ENCODE assay signal across 38 cellular contexts in genomic region chr4:185562531-185562930, GRCh38. TPM values are rescaled to one million over a fixed set of nuclear protein-coding genes. Genes with fewer than 3 reads are reported as not detected.
"Had no signal": no experiment of that assay in that cellular context is flagged by ENCODE, and none has a peak within 500 bp of the region (broad histone marks: within the 10 kb centered on the region; RNA-seq: fewer than 3 reads in every experiment).

No MANE protein-coding gene starts in this region.

- H3K4me1 ChIP-seq: breast epithelium had no signal

- H3K36me3 ChIP-seq: adrenal gland, brain microvascular endothelial cell, breast epithelium, cardiac muscle cell had no signal

- ATAC-seq: activated CD8-positive, alpha-beta T cell treated with anti-CD3 and anti-CD28 coated beads for 36 hours; activated naive CD4-positive, alpha-beta T cell treated with anti-CD3 and anti-CD28 coated beads, Interleukin-2, amount 50 U/mL, for 72 hours; activated T-cell treated with anti-CD3 and anti-CD28 coated beads, Interleukin-2, amount 50 U/mL, for 4 hours; activated T-cell treated with anti-CD3 and anti-CD28 coated beads, Interleukin-2, amount 50 U/mL, for 72 hours; activated T-helper 17 cell treated with anti-CD3 and anti-CD28 coated beads, Interleukin-2, amount 50 U/mL, for 72 hours; body of pancreas had no signal

- H3K9me3 ChIP-seq: adrenal gland, body of pancreas, breast epithelium had no signal

- H3K27me3 ChIP-seq: adrenal gland, body of pancreas, brain microvascular endothelial cell, breast epithelium, cardiac muscle cell had no signal

- DNase-seq: activated B cell treated with CpG ODN at 0.5 μM for 24 hours; activated CD4-positive, alpha-beta memory T cell treated with anti-CD3 and anti-CD28 coated beads for 36 hours; activated CD4-positive, alpha-beta T cell treated with anti-CD3 and anti-CD28 coated beads for 4 hours; activated CD4-positive, alpha-beta T cell treated with anti-CD3 and anti-CD28 coated beads, Interleukin-2, amount 10 ng/mL, durations not matched to agents 24 days and 14 days; activated CD4-positive, alpha-beta T cell treated with anti-CD3 and anti-CD28 coated beads, Interleukin-2, amount 50 U/mL, for 1 hour; activated CD4-positive, alpha-beta T cell treated with anti-CD3 and anti-CD28 coated beads, Interleukin-2, amount 50 U/mL, for 4 hours; activated CD4-positive, CD25-positive, alpha-beta regulatory T cell treated with anti-CD3 and anti-CD28 coated beads, Interleukin-2, amount 50 U/mL, for 72 hours; activated CD8-positive, alpha-beta memory T cell treated with anti-CD3 and anti-CD28 coated beads, Interleukin-2, amount 50 U/mL, for 4 hours; activated CD8-positive, alpha-beta T cell treated with anti-CD3 and anti-CD28 coated beads for 36 hours; activated effector memory CD4-positive, alpha-beta T cell treated with anti-CD3 and anti-CD28 coated beads, Interleukin-2, amount 50 U/mL, for 16 hours; activated gamma-delta T cell treated with Interleukin-2 at 50 U/mL for 16 hours; activated naive CD4-positive, alpha-beta T cell; activated naive CD4-positive, alpha-beta T cell treated with anti-CD3 and anti-CD28 coated beads for 36 hours; activated naive CD4-positive, alpha-beta T cell treated with anti-CD3 and anti-CD28 coated beads, Interleukin-2, amount 50 U/mL, for 16 hours; activated naive CD8-positive, alpha-beta T cell treated with anti-CD3 and anti-CD28 coated beads for 36 hours; activated T-cell treated with anti-CD3 and anti-CD28 coated beads for 4 hours; activated T-cell treated with anti-CD3 and anti-CD28 coated beads, Interleukin-2, amount 50 U/mL, for 1 hour; activated T-cell treated with anti-CD3 and anti-CD28 coated beads, Interleukin-2, amount 50 U/mL, for 4 hours; activated T-cell treated with anti-CD3 and anti-CD28 coated beads, Interleukin-2, amount 50 U/mL, for 72 hours; adrenal gland; amniotic stem cell; aorta; body of pancreas; brain microvascular endothelial cell; caudate nucleus; cerebellar nuclear complex; T-helper 1 cell; T-helper 2 cell; T-helper 9 cell had no signal

- H3K27ac ChIP-seq: adrenal gland, body of pancreas, brain microvascular endothelial cell, cardiac muscle cell, VCaP had no signal

- H3K4me3 ChIP-seq: adrenal gland, body of pancreas, breast epithelium, cardiac muscle cell had no signal

- FAIRE-seq: astrocyte, TTC549 had no signal

RNA-seq across cellular contexts. Expression of gene PDLIM3, which starts 27.2 kb away (rescaled TPM):
- total RNA-seq: activated CD4-positive, alpha-beta memory T cell treated with anti-CD3 and anti-CD28 coated beads for 36 hours; activated CD4-positive, alpha-beta T cell treated with anti-CD3 and anti-CD28 coated beads, Interleukin-2, amount 10 ng/mL, durations not matched to agents 24 days and 14 days; activated CD8-positive, alpha-beta memory T cell treated with anti-CD3 and anti-CD28 coated beads for 36 hours; activated CD8-positive, alpha-beta T cell treated with anti-CD3 and anti-CD28 coated beads for 36 hours; activated naive CD8-positive, alpha-beta T cell treated with anti-CD3 and anti-CD28 coated beads for 36 hours; activated T-cell treated with anti-CD3 and anti-CD28 coated beads, Interleukin-2, amount 50 U/mL, for 4 hours; activated T-helper 1 cell treated with anti-CD3 and anti-CD28 coated beads, Interleukin-12 subunit alpha, Interleukin-12 subunit beta, Interleukin-2, Interleukin-4 antibody, amounts not matched to agents 30 ng/mL and 10 ng/mL and 1 ng/mL, durations not matched to agents 14 hours and 24 hours and 36 hours; activated T-helper 17 cell treated with anti-CD3 and anti-CD28 coated beads, Interleukin-2, amount 50 U/mL, for 72 hours had no signal
